Comparison of ENCODE assay signal across 1 cellular context in genomic region chr17:76623271-76624146, GRCh38.
A peak's percentile ranks its signal among the peaks of the same experiment; 100 is the strongest.
TF ChIP-seq lines count a peak whose summit lies in the region.

No MANE protein-coding gene starts in this region.

TF ChIP-seq in HepG2, 621 proteins besides CTCF, POLR2A, EP300 and RAD21 (continues in another document):
- TF ChIP-seq ZNF280B (CRISPR knock-in tag; IDR thresholded peaks at IDR 0.05; ENCODE audit: borderline replicate concordance) (no peak), SRSF4 (IDR thresholded peaks at IDR 0.05; ENCODE audit: low read depth, low read length, poor library complexity, severe bottlenecking) (no peak), ZFP90 (CRISPR knock-in tag; IDR thresholded peaks at IDR 0.05; ENCODE audit: borderline replicate concordance) (no peak), ZNF234 (CRISPR knock-in tag; conservative IDR thresholded peaks at IDR 0.05) (no peak), RFXAP (CRISPR knock-in tag; IDR thresholded peaks at IDR 0.05; ENCODE audit: borderline replicate concordance) (no peak), THAP7 (CRISPR knock-in tag; IDR thresholded peaks at IDR 0.05) (no peak), NCOA2 (CRISPR knock-in tag; IDR thresholded peaks at IDR 0.05) (no peak), ETS1 (CRISPR knock-in tag; IDR thresholded peaks at IDR 0.05) (no peak), TBP (CRISPR knock-in tag; IDR thresholded peaks at IDR 0.05) (no peak), ZNF558 (CRISPR knock-in tag; IDR thresholded peaks at IDR 0.05; ENCODE audit: borderline replicate concordance) (no peak), GATAD2A (CRISPR knock-in tag; IDR thresholded peaks at IDR 0.05) (peak; percentile 67; the same call in 1 of the 2 replicates), SAP130 (CRISPR knock-in tag; IDR thresholded peaks at IDR 0.05; ENCODE audit: low read depth) (peak; percentile 52), AFF4 (CRISPR knock-in tag; IDR thresholded peaks at IDR 0.05) (no peak), BCL6 (CRISPR knock-in tag; IDR thresholded peaks at IDR 0.05) (peak; percentile 24; the same call in 1 of the 2 replicates), ZNF407 (CRISPR knock-in tag; IDR thresholded peaks at IDR 0.05; ENCODE audit: not compliant biosample characterization) (no peak), SP140L (CRISPR knock-in tag; IDR thresholded peaks at IDR 0.05; ENCODE audit: borderline replicate concordance) (no peak), ZNF646 (CRISPR knock-in tag; IDR thresholded peaks at IDR 0.05) (no peak), CENPT (CRISPR knock-in tag; IDR thresholded peaks at IDR 0.05; ENCODE audit: low read depth) (no peak), TEAD3 (CRISPR knock-in tag; optimal IDR thresholded peaks at IDR 0.05; ENCODE audit: borderline replicate concordance) (peak; percentile 48), ZNF530 (CRISPR knock-in tag; IDR thresholded peaks at IDR 0.05; ENCODE audit: low read depth) (no peak), KLF9 (CRISPR knock-in tag; IDR thresholded peaks at IDR 0.05; ENCODE audit: low read depth) (no peak), ZNF781 (CRISPR knock-in tag; IDR thresholded peaks at IDR 0.05; ENCODE audit: borderline replicate concordance, not compliant biosample characterization) (no peak), PRDM15 (CRISPR knock-in tag; IDR thresholded peaks at IDR 0.05) (no peak)
